In the genomic region with DNA sequence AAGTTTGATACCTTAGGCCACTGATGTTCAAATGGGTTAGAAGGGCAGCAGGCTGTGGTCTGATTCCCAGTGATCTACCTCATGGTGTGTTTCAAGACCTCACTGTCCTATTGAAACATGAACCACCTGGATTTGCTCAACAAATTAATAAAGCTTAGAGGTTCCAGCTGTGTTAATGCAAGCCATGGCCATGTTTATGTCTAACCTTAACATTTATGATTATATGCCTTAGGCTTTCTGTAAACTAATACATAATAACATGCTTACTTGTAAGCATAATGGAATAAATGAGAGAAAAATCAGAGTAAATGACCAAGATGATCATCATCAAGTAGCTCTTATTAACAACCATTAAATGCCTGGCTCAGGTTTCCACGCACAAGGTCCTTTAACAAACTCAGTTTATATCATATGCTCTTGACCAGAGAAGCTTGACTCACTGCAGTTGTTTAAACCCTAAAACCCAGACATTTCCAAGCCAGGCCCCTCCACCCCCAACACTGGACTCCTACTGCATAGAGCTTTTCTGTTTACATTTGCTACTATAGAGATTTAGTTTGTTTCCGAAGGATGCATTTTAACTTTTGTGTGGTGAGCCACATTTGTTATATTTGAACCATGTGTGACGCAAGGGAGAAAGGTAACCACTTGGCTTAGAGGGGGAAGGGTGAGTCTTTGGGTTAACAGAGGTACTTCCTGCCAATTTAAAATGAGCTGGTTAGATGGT, we compare ENCODE assay signal across 1 cellular context.
TF ChIP-seq lines count a peak whose summit lies in the region.

No MANE protein-coding gene starts in this region.

TF ChIP-seq in HepG2, 621 proteins besides CTCF, POLR2A, EP300 and RAD21:
- TF ChIP-seq MXD3 (CRISPR knock-in tag; IDR thresholded peaks at IDR 0.05) (no peak), ZNF136 (CRISPR knock-in tag; IDR thresholded peaks at IDR 0.05; ENCODE audit: low read depth) (no peak), HOXA5 (CRISPR knock-in tag; IDR thresholded peaks at IDR 0.05) (no peak), ESRRA (CRISPR knock-in tag; IDR thresholded peaks at IDR 0.05; ENCODE audit: low read depth) (no peak), ISL2 (CRISPR knock-in tag; IDR thresholded peaks at IDR 0.05) (no peak), ZNF790 (CRISPR knock-in tag; IDR thresholded peaks at IDR 0.05; ENCODE audit: borderline replicate concordance) (no peak), ZGPAT (CRISPR knock-in tag; IDR thresholded peaks at IDR 0.05) (no peak), DNMT1 (CRISPR knock-in tag; IDR thresholded peaks at IDR 0.05) (no peak), GLI4 (CRISPR knock-in tag; IDR thresholded peaks at IDR 0.05; ENCODE audit: borderline replicate concordance) (no peak), FOSL1 (CRISPR knock-in tag; IDR thresholded peaks at IDR 0.05; ENCODE audit: borderline replicate concordance) (no peak), RARA (CRISPR knock-in tag; IDR thresholded peaks at IDR 0.05) (no peak), NCOR1 (IDR thresholded peaks at IDR 0.05; ENCODE audit: borderline replicate concordance, low read length) (no peak), NFATC3 (CRISPR knock-in tag; IDR thresholded peaks at IDR 0.05) (no peak), CHD4 (IDR thresholded peaks at IDR 0.05; ENCODE audit: borderline replicate concordance, low read length) (no peak)
- TF ChIP-seq, protein P1, sequence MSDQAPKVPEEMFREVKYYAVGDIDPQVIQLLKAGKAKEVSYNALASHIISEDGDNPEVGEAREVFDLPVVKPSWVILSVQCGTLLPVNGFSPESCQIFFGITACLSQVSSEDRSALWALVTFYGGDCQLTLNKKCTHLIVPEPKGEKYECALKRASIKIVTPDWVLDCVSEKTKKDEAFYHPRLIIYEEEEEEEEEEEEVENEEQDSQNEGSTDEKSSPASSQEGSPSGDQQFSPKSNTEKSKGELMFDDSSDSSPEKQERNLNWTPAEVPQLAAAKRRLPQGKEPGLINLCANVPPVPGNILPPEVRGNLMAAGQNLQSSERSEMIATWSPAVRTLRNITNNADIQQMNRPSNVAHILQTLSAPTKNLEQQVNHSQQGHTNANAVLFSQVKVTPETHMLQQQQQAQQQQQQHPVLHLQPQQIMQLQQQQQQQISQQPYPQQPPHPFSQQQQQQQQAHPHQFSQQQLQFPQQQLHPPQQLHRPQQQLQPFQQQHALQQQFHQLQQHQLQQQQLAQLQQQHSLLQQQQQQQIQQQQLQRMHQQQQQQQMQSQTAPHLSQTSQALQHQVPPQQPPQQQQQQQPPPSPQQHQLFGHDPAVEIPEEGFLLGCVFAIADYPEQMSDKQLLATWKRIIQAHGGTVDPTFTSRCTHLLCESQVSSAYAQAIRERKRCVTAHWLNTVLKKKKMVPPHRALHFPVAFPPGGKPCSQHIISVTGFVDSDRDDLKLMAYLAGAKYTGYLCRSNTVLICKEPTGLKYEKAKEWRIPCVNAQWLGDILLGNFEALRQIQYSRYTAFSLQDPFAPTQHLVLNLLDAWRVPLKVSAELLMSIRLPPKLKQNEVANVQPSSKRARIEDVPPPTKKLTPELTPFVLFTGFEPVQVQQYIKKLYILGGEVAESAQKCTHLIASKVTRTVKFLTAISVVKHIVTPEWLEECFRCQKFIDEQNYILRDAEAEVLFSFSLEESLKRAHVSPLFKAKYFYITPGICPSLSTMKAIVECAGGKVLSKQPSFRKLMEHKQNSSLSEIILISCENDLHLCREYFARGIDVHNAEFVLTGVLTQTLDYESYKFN (CRISPR knock-in tag; conservative IDR thresholded peaks at IDR 0.05): no peak
- TF ChIP-seq, protein P2, sequence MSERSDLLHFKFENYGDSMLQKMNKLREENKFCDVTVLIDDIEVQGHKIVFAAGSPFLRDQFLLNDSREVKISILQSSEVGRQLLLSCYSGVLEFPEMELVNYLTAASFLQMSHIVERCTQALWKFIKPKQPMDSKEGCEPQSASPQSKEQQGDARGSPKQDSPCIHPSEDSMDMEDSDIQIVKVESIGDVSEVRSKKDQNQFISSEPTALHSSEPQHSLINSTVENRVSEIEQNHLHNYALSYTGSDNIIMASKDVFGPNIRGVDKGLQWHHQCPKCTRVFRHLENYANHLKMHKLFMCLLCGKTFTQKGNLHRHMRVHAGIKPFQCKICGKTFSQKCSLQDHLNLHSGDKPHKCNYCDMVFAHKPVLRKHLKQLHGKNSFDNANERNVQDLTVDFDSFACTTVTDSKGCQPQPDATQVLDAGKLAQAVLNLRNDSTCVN (CRISPR knock-in tag; IDR thresholded peaks at IDR 0.05; ENCODE audit: borderline replicate concordance): no peak
- TF ChIP-seq, protein P3, sequence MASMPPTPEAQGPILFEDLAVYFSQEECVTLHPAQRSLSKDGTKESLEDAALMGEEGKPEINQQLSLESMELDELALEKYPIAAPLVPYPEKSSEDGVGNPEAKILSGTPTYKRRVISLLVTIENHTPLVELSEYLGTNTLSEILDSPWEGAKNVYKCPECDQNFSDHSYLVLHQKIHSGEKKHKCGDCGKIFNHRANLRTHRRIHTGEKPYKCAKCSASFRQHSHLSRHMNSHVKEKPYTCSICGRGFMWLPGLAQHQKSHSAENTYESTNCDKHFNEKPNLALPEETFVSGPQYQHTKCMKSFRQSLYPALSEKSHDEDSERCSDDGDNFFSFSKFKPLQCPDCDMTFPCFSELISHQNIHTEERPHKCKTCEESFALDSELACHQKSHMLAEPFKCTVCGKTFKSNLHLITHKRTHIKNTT (CRISPR knock-in tag; IDR thresholded peaks at IDR 0.05): no peak
